In the genomic region with DNA sequence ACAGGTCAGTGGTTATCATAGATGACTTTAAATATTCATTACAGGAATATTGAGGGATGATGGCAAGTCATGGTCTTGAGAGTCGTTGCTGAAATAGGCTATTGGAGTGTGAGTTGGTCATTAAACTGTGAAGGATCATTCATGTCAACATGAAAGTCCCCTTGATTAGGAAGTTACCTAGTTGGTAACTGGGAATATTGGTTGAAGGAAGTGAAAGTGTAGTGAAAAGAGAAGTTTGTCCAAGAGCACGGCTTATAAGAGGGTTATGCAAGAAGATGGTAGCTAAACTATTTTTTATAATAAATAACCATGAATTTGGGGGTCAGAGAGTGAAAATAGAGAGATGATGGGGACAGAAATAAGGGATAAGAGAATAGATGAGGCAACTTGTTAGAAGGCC, we compare ENCODE assay signal across 22 cellular contexts. TPM values are rescaled to one million over a fixed set of nuclear protein-coding genes. Genes with fewer than 3 reads are reported as not detected.
"Had no signal": no experiment of that assay in that cellular context is flagged by ENCODE, and none has a peak within 500 bp of the region (broad histone marks: within the 10 kb centered on the region; RNA-seq: fewer than 3 reads in every experiment).

No MANE protein-coding gene starts in this region.

- H3K4me1 ChIP-seq: left lung, upper lobe of right lung had no signal

- H3K4me3 Mint-ChIP-seq: effector memory CD8-positive, alpha-beta T cell; natural killer cell; T-helper 2 cell treated with Interferon-gamma antibody and Interleukin-4, amounts not matched to agents 5 μg/mL and 100 μg/mL, for 36 hours had no signal

- H3K27me3 ChIP-seq: dorsolateral prefrontal cortex, left lung, upper lobe of right lung had no signal

- H3K36me3 Mint-ChIP-seq: activated naive CD4-positive, alpha-beta T cell treated with anti-CD3 and anti-CD28 coated beads, Interleukin-2, amount 50 U/mL, for 72 hours; natural killer cell had no signal

- DNase-seq: activated CD4-positive, alpha-beta T cell treated with anti-CD3 and anti-CD28 coated beads for 1 hour; activated CD4-positive, alpha-beta T cell treated with anti-CD3 and anti-CD28 coated beads, Interleukin-2, amount 50 U/mL, for 1 hour; activated T-cell treated with anti-CD3 and anti-CD28 coated beads, Interleukin-2, amount 50 U/mL, for 1 hour; central memory CD4-positive, alpha-beta T cell; dorsolateral prefrontal cortex; effector memory CD8-positive, alpha-beta T cell; foreskin melanocyte; hippocampal formation; kidney glomerular epithelial cell; left lung; natural killer cell; stimulated activated CD4-positive, alpha-beta T cell treated with anti-CD3 and anti-CD28 coated beads, Interleukin-4, amount 100 ng/mL, for 1 hour; stimulated activated naive CD4-positive, alpha-beta T cell; upper lobe of right lung had no signal

- H3K27me3 Mint-ChIP-seq: progenitor cell of endocrine pancreas had no signal

- H3K9me3 ChIP-seq: left lung, upper lobe of right lung had no signal

- ATAC-seq: effector memory CD8-positive, alpha-beta T cell; esophagus mucosa; natural killer cell; upper lobe of right lung had no signal

- H3K36me3 ChIP-seq: left lung, upper lobe of right lung had no signal

- H3K9me3 Mint-ChIP-seq: activated naive CD4-positive, alpha-beta T cell treated with anti-CD3 and anti-CD28 coated beads, Interleukin-2, amount 50 U/mL, for 72 hours; effector memory CD8-positive, alpha-beta T cell; natural killer cell; T-helper 2 cell treated with Interferon-gamma antibody and Interleukin-4, amounts not matched to agents 5 μg/mL and 100 μg/mL, for 36 hours had no signal

- H3K27ac Mint-ChIP-seq: activated naive CD4-positive, alpha-beta T cell treated with anti-CD3 and anti-CD28 coated beads, Interleukin-2, amount 50 U/mL, for 72 hours; effector memory CD8-positive, alpha-beta T cell; natural killer cell; progenitor cell of endocrine pancreas; T-helper 2 cell treated with Interferon-gamma antibody and Interleukin-4, amounts not matched to agents 5 μg/mL and 100 μg/mL, for 36 hours had no signal

- H3K4me3 ChIP-seq: dorsolateral prefrontal cortex, left lung, lung, upper lobe of right lung had no signal

- H3K27ac ChIP-seq: left lung, upper lobe of right lung had no signal

RNA-seq across cellular contexts. Expression of a gene that starts 16.9 kb away (rescaled TPM):
- total RNA-seq: astrocyte, endothelial cell of umbilical vein, esophagus mucosa, osteoblast, progenitor cell of endocrine pancreas had no signal
